ENCODE assay signal across 8 cellular contexts in the genomic region with DNA sequence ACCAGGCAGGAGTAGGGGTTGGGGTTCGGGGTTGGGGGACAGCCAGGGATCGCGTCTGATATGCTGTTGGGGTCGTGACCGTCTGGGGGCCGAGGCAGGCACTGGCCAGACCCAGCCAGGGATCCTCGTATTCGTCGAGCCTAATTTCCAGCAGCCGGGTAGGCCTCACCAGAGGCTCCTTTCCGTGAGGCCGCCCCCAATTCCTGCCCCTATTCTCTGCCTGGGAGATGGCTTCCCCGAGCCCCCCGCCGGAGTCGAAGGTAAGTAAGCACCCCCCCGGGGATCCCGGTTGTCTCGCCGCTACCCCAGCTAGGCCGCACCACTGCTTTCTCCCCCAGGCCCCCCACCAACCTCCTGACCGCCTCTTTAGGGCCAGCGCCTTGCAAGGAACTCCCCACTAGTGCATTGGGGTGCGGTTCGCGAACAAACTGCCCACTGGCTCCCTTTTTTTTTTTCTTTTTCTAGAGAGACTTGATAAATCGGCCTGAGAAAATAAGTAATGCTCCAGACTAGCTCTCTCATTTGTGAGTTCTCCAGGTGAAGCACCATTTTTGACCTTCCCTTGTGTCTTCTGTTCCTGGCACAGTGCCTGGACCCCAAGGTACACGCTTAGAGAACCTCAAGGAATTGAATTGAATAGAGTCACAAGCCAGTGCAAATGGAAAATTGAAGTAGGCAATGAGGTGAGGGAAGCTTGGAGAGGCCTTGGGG. TPM values are rescaled to one million over a fixed set of nuclear protein-coding genes. Genes with fewer than 3 reads are reported as not detected.
A peak's percentile ranks its signal among the peaks of the same experiment; 100 is the strongest.
DNase-seq lines count a peak whose midpoint lies in the region; ATAC-seq and TF ChIP-seq lines count a peak whose summit lies in the region.

No MANE protein-coding gene starts in this region.

- H3K4me1 Mint-ChIP-seq in stimulated activated memory B cell treated with anti-CD40 and anti-IgM and Interleukin-4, amounts not matched to agents 10 μg/mL and 1 μg/mL and 100 μg/mL, for 72 hours = peaks cover 73% of the 10 kb centered on the region

- DNase-seq in NCI-H345 (lab: John Stamatoyannopoulos, UW) (peak; percentile 20), NCI-H345 treated with DMSO at 0.1 percent for 48 hours (lab: John Stamatoyannopoulos, UW; ENCODE audit: unreplicated experiment) (no peak), body of pancreas (peak; percentile 13 to 34 (median 24)), NCI-H2227 treated with DMSO at 0.1 percent for 48 hours (lab: John Stamatoyannopoulos, UW) (no peak)
- DNase-seq in activated CD4-positive, CD25-positive, alpha-beta regulatory T cell treated with anti-CD3 and anti-CD28 coated beads, Interleukin-2, amount 50 U/mL, for 72 hours = no peak

- H3K27ac Mint-ChIP-seq in stimulated activated memory B cell treated with anti-CD40 and anti-IgM and Interleukin-4, amounts not matched to agents 10 μg/mL and 1 μg/mL and 100 μg/mL, for 72 hours = peak overlapping the region; percentile 91

- peaks cover 59% of the 10 kb centered on the region for H3K36me3 Mint-ChIP-seq in stimulated activated memory B cell treated with anti-CD40 and anti-IgM and Interleukin-4, amounts not matched to agents 10 μg/mL and 1 μg/mL and 100 μg/mL, for 72 hours

- TF ChIP-seq CTCF in body of pancreas (IDR thresholded peaks at IDR 0.05) = no peak

- peaks cover 73% of the 10 kb centered on the region for H3K4me1 ChIP-seq in body of pancreas

- H3K27ac ChIP-seq in KOPT-K1 (ENCODE audit: low read depth, low read length, poor library complexity, severe bottlenecking) = peak overlapping the region; percentile 63
- H3K27ac ChIP-seq in body of pancreas = peak overlapping the region; percentile 81 to 90 (median 88)
- peak overlapping the region; percentile 49 for H3K27ac ChIP-seq in layer of hippocampus (ENCODE audit: low read depth, low read length)

- H3K27me3 ChIP-seq in body of pancreas (no peaks in the 10 kb centered on the region), layer of hippocampus (ENCODE audit: control insufficient read depth, insufficient read depth, low read length) (no peaks in the 10 kb centered on the region)

- H3K36me3 ChIP-seq in KOPT-K1 (ENCODE audit: insufficient read depth, low read length) (peaks cover 63% of the 10 kb centered on the region), body of pancreas (replicated peaks in 1 of 2; ENCODE audit: insufficient read depth in 1 of 2, low read depth in 2 of 2) (peaks cover 11 to 25% of the 10 kb centered on the region in 2 donors)

- intact Hi-C loops in body of pancreas (cut with DNase I) = no loop called here

- WGBS in body of pancreas, 2 donors = 0 to 1% methylated on average over 10 to 28 of the region's 28 CpGs

- peaks cover 34% of the 10 kb centered on the region for H3K9me3 ChIP-seq in KOPT-K1 (ENCODE audit: insufficient read depth, low read length, poor library complexity, severe bottlenecking)
- H3K9me3 ChIP-seq in body of pancreas = peaks cover 0 to 6% (median 0%) of the 10 kb centered on the region in 3 donors

- H3K9me3 Mint-ChIP-seq in stimulated activated memory B cell treated with anti-CD40 and anti-IgM and Interleukin-4, amounts not matched to agents 10 μg/mL and 1 μg/mL and 100 μg/mL, for 72 hours = peaks cover 11% of the 10 kb centered on the region

- ATAC-seq in body of pancreas = no peak
- peak; percentile 11 for ATAC-seq in stimulated activated memory B cell treated with anti-CD40 and anti-IgM and Interleukin-4, amounts not matched to agents 10 μg/mL and 1 μg/mL and 100 μg/mL, for 72 hours

- no peak for TF ChIP-seq POLR2A in body of pancreas (IDR thresholded peaks at IDR 0.05)

- H3K4me3 Mint-ChIP-seq in stimulated activated memory B cell treated with anti-CD40 and anti-IgM and Interleukin-4, amounts not matched to agents 10 μg/mL and 1 μg/mL and 100 μg/mL, for 72 hours = peak overlapping the region; percentile 90

- H3K4me3 ChIP-seq in body of pancreas = peak overlapping the region; percentile 57 to 89

- H3K27me3 Mint-ChIP-seq in stimulated activated memory B cell treated with anti-CD40 and anti-IgM and Interleukin-4, amounts not matched to agents 10 μg/mL and 1 μg/mL and 100 μg/mL, for 72 hours = no peaks in the 10 kb centered on the region

RNA-seq across cellular contexts. Expression of a gene that starts 0.4 kb away (rescaled TPM):
- 10 to 100 TPM; 25.1 to 25.2 TPM for total RNA-seq in body of pancreas

RNA-seq across cellular contexts. Expression of a gene that starts 0.7 kb away (rescaled TPM):
- total RNA-seq in body of pancreas = 1 to 10 TPM; 3.6 to 7.3 TPM

RNA-seq across cellular contexts. Expression of a gene that starts 14.3 kb away (rescaled TPM):
- 1 to 10 TPM; 1.0 to 2.6 TPM for total RNA-seq in body of pancreas

RNA-seq across cellular contexts. Expression of a gene that starts 36.5 kb away (rescaled TPM):
- total RNA-seq in body of pancreas = 10 to 100 TPM; 23.4 to 86.6 TPM

Comparison
In these comparisons a context has a peak if more than half of its experiments do, and no peak if none do; other contexts are left out.
1. DNase-seq: peak in NCI-H345 (single experiment) and body of pancreas (4 of 4); none in NCI-H345 treated with DMSO at 0.1 percent for 48 hours (single experiment), NCI-H2227 treated with DMSO at 0.1 percent for 48 hours (single experiment) and activated CD4-positive, CD25-positive, alpha-beta regulatory T cell treated with anti-CD3 and anti-CD28 coated beads, Interleukin-2, amount 50 U/mL, for 72 hours (single experiment).
2. Peak in every context shown above with its lines, with median percentiles within 50 percentile points of each other: H3K27ac ChIP-seq.